In genomic region chr16:1057252-1057932, GRCh38 we compare ENCODE assay signal across 9 cellular contexts. TPM values are rescaled to one million over a fixed set of nuclear protein-coding genes. Genes with fewer than 3 reads are reported as not detected.
A peak's percentile ranks its signal among the peaks of the same experiment; 100 is the strongest.
DNase-seq lines count a peak whose midpoint lies in the region; ATAC-seq, FAIRE-seq and TF ChIP-seq lines count a peak whose summit lies in the region.
"Had no signal": no experiment of that assay in that cellular context is flagged by ENCODE, and none has a peak within 500 bp of the region (broad histone marks: within the 10 kb centered on the region; RNA-seq: fewer than 3 reads in every experiment).

No MANE protein-coding gene starts in this region.

- DNase-seq in SK-N-SH (peak; percentile 87), kidney (no peak), NCI-H2107 treated with DMSO at 0.1 percent for 48 hours (lab: John Stamatoyannopoulos, UW; ENCODE audit: unreplicated experiment) (no peak), NCI-H1694 (lab: John Stamatoyannopoulos, UW) (no peak)
- DNase-seq in activated naive CD8-positive, alpha-beta T cell treated with anti-CD3 and anti-CD28 coated beads, Interleukin-2, amount 50 U/mL, for 24 hours: peak; percentile 83
- DNase-seq in stimulated activated CD8-positive, alpha-beta memory T cell treated with anti-CD3 and anti-CD28 coated beads, Interleukin-15, amount 100 ng/mL, for 48 hours (ENCODE audit: low read depth in 2 of 2): peak; percentile 32 to 39

- peak; percentile 38 for ATAC-seq in activated naive CD8-positive, alpha-beta T cell treated with anti-CD3 and anti-CD28 coated beads, Interleukin-2, amount 50 U/mL, for 24 hours
- ATAC-seq in GM19463 (IDR thresholded peaks at IDR 0.05; ENCODE audit: unreplicated experiment): no peak

- H2AFZ ChIP-seq in SK-N-SH (ENCODE audit: low read depth): no peak overlapping the region

- H3K4me2 ChIP-seq in SK-N-SH: no peak overlapping the region

- H3K27ac Mint-ChIP-seq in activated naive CD8-positive, alpha-beta T cell treated with anti-CD3 and anti-CD28 coated beads, Interleukin-2, amount 50 U/mL, for 24 hours: no peak overlapping the region

- no peaks in the 10 kb centered on the region for H3F3A ChIP-seq in SK-N-SH (replicated peaks; ENCODE audit: insufficient read depth)

- no peaks in the 10 kb centered on the region for H4K20me1 ChIP-seq in SK-N-SH (ENCODE audit: insufficient read depth)

- H3K27me3 ChIP-seq in SK-N-SH (ENCODE audit: insufficient read depth): peaks cover 29% of the 10 kb centered on the region

- no peaks in the 10 kb centered on the region for H3K4me1 Mint-ChIP-seq in activated naive CD8-positive, alpha-beta T cell treated with anti-CD3 and anti-CD28 coated beads, Interleukin-2, amount 50 U/mL, for 24 hours

- no peak overlapping the region for H3K4me3 ChIP-seq in GM12875 (ENCODE audit: low read depth, low read length)
- peak overlapping the region in 1 of 2 experiments; percentile 47; a peak in 1 of 4 replicates for H3K4me3 ChIP-seq in SK-N-SH (ENCODE audit: low read depth in 2 of 2, low read length in 1 of 2)
- H3K4me3 ChIP-seq in kidney (ENCODE audit: low read length in 2 of 2): no peak overlapping the region

- intact Hi-C loops in kidney (cut with DNase I): no loop called here

- CTCF ChIA-PET in SK-N-SH (lab: Yijun Ruan, JAX): interaction anchor here (0.5 to 5.5 kb wide), 30 partner anchors 12 to 697 kb away, joined by 3 to 76 read pairs (median 4); partner anchors contain the start of genes CIAO3 and GNG13

- no peak overlapping the region for H3K4me3 Mint-ChIP-seq in activated naive CD8-positive, alpha-beta T cell treated with anti-CD3 and anti-CD28 coated beads, Interleukin-2, amount 50 U/mL, for 24 hours

- H3K27ac ChIP-seq in SK-N-SH (ENCODE audit: low read depth in 2 of 2, low read length in 1 of 2): no peak overlapping the region
- no peak overlapping the region for H3K27ac ChIP-seq in kidney (ENCODE audit: low read depth in 2 of 2, low read length in 2 of 2)

- H3K9me3 ChIP-seq in SK-N-SH: no peaks in the 10 kb centered on the region
- peaks cover 0 to 3% of the 10 kb centered on the region in 2 donors for H3K9me3 ChIP-seq in kidney (ENCODE audit: control insufficient read depth in 1 of 2, low read length in 2 of 2)

- no peaks in the 10 kb centered on the region for H3K79me2 ChIP-seq in SK-N-SH (ENCODE audit: insufficient read depth)

- H3K9me2 ChIP-seq in SK-N-SH: no peaks in the 10 kb centered on the region

- peak; percentile 73 for TF ChIP-seq CTCF in GM12875 (IDR thresholded peaks at IDR 0.05; ENCODE audit: borderline replicate concordance, insufficient read depth, low read depth, low read length)
- TF ChIP-seq CTCF in SK-N-SH (IDR thresholded peaks at IDR 0.05): peak; percentile 65
- TF ChIP-seq CTCF in kidney (IDR thresholded peaks at IDR 0.05; ENCODE audit: borderline replicate concordance, extremely low read depth, insufficient read depth): peak; percentile 65

- WGBS in SK-N-SH (ENCODE audit: low lambda C conversion rate): 20% methylated on average over 4 of the region's 33 CpGs

- no peaks in the 10 kb centered on the region for H3K27me3 Mint-ChIP-seq in activated naive CD8-positive, alpha-beta T cell treated with anti-CD3 and anti-CD28 coated beads, Interleukin-2, amount 50 U/mL, for 24 hours

- no peak for TF ChIP-seq EP300 in SK-N-SH (IDR thresholded peaks at IDR 0.05; ENCODE audit: borderline replicate concordance in 1 of 2, low read depth in 1 of 2, low read length in 1 of 2)

- H3K9ac ChIP-seq in SK-N-SH (no peak overlapping the region), kidney (ENCODE audit: low read length in 2 of 2) (no peak overlapping the region)

- H3K4me1 ChIP-seq in SK-N-SH (ENCODE audit: control insufficient read depth in 1 of 2, insufficient read depth in 2 of 2, low read depth in 1 of 2, low read length in 1 of 2) (no peaks in the 10 kb centered on the region; a peak in 1 of 4 replicates), kidney (ENCODE audit: control insufficient read depth in 1 of 2, insufficient read depth in 1 of 2, low read depth in 1 of 2, low read length in 2 of 2) (no peaks in the 10 kb centered on the region)

- peak; percentile 53 for TF ChIP-seq RAD21 in SK-N-SH (IDR thresholded peaks at IDR 0.05; ENCODE audit: low read length)

- no peak for FAIRE-seq in kidney (lab: Jason Lieb, UNC)

- H3K9me3 Mint-ChIP-seq in activated naive CD8-positive, alpha-beta T cell treated with anti-CD3 and anti-CD28 coated beads, Interleukin-2, amount 50 U/mL, for 24 hours: peaks cover 5% of the 10 kb centered on the region

- no peaks in the 10 kb centered on the region for H3K36me3 ChIP-seq in SK-N-SH (replicated peaks in 1 of 2; ENCODE audit: control insufficient read depth in 1 of 2, insufficient read depth in 2 of 2, low read length in 1 of 2)
- no peaks in the 10 kb centered on the region for H3K36me3 ChIP-seq in kidney (ENCODE audit: control insufficient read depth in 1 of 2, insufficient read depth in 2 of 2, low read length in 2 of 2)

- no peaks in the 10 kb centered on the region for H3K36me3 Mint-ChIP-seq in activated naive CD8-positive, alpha-beta T cell treated with anti-CD3 and anti-CD28 coated beads, Interleukin-2, amount 50 U/mL, for 24 hours (ENCODE audit: low read depth)

- POLR2A ChIA-PET in SK-N-SH (lab: Yijun Ruan, JAX): no interaction called here

TF ChIP-seq in SK-N-SH, 30 proteins besides CTCF, POLR2A, EP300 and RAD21:
- TF ChIP-seq TAF1 (IDR thresholded peaks at IDR 0.05; ENCODE audit: borderline replicate concordance, low read depth, low read length): no peak
- peak; percentile 62 for TF ChIP-seq SMC3 (IDR thresholded peaks at IDR 0.05; ENCODE audit: low read depth, low read length)

RNA-seq across cellular contexts. Expression of gene SSTR5, which starts 15.2 kb away (rescaled TPM):
- polyA plus RNA-seq in SK-N-SH (2012; rRNA removed) (not detected in 2 replicates), kidney (ENCODE audit: insufficient read depth, low read depth, low replicate concordance) (not detected)
- polyA plus RNA-seq in SK-N-SH (2012; cell fraction: cytosol; rRNA removed): 0.01 TPM in 1 of 2 replicates, not detected in the other
- polyA plus RNA-seq in SK-N-SH (2012; cell fraction: nucleus; rRNA removed): not detected in 2 replicates
- total RNA-seq in kidney: 6.7 TPM

RNA-seq across cellular contexts. Expression of gene C1QTNF8, which starts 38.7 kb away (rescaled TPM):
- polyA plus RNA-seq in SK-N-SH (2012; rRNA removed) (not detected in 2 replicates), kidney (ENCODE audit: insufficient read depth, low read depth, low replicate concordance) (not detected)
- polyA plus RNA-seq in SK-N-SH (2012; cell fraction: cytosol; rRNA removed): not detected in 2 replicates
- polyA plus RNA-seq in SK-N-SH (2012; cell fraction: nucleus; rRNA removed): not detected in 2 replicates
- total RNA-seq in kidney: not detected
- total RNA-seq: renal cortical epithelial cell had no signal

Comparison
In these comparisons a context has a peak if more than half of its experiments do, and no peak if none do; other contexts are left out.
1. DNase-seq: peak in SK-N-SH (single experiment), activated naive CD8-positive, alpha-beta T cell treated with anti-CD3 and anti-CD28 coated beads, Interleukin-2, amount 50 U/mL, for 24 hours (single experiment) and stimulated activated CD8-positive, alpha-beta memory T cell treated with anti-CD3 and anti-CD28 coated beads, Interleukin-15, amount 100 ng/mL, for 48 hours (2 of 2); none in kidney (single experiment), NCI-H2107 treated with DMSO at 0.1 percent for 48 hours (single experiment) and NCI-H1694 (single experiment).
2. Peak in every context shown above with its lines, with median percentiles within 50 percentile points of each other: CTCF ChIP-seq.